Comparison of ENCODE assay signal across 1 cellular context in the genomic region with DNA sequence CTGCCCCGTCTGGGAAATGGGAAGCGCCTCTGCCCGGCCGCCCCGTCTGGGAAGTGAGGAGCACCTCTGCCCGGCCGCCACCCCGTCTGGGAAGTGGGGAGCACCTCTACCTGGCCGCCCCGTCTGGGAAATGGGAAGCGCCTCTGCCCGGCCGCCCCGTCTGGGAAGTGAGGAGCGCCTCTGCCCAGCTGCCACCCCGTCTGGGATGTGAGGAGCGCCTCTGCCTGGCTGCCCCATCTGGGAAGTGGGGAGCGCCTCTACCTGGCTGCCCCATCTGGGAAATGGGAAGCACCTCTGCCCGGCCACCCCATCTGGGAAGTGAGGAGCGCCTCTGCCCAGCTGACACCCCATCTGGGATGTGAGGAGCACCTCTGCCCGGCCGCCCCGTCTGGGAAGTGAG.
TF ChIP-seq lines count a peak whose summit lies in the region.

No MANE protein-coding gene starts in this region.

TF ChIP-seq in K562, 482 proteins besides CTCF, POLR2A, EP300 and RAD21:
- TF ChIP-seq, protein P1, sequence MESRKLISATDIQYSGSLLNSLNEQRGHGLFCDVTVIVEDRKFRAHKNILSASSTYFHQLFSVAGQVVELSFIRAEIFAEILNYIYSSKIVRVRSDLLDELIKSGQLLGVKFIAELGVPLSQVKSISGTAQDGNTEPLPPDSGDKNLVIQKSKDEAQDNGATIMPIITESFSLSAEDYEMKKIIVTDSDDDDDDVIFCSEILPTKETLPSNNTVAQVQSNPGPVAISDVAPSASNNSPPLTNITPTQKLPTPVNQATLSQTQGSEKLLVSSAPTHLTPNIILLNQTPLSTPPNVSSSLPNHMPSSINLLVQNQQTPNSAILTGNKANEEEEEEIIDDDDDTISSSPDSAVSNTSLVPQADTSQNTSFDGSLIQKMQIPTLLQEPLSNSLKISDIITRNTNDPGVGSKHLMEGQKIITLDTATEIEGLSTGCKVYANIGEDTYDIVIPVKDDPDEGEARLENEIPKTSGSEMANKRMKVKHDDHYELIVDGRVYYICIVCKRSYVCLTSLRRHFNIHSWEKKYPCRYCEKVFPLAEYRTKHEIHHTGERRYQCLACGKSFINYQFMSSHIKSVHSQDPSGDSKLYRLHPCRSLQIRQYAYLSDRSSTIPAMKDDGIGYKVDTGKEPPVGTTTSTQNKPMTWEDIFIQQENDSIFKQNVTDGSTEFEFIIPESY (CRISPR knock-in tag; IDR thresholded peaks at IDR 0.05), result peak; percentile 39; the same call in 1 of the 2 replicates
TF ChIP-seq in K562: peak in this region for 1; not testable (repeated sequence) for 481.
